ENCODE assay signal across 16 cellular contexts in the genomic region with DNA sequence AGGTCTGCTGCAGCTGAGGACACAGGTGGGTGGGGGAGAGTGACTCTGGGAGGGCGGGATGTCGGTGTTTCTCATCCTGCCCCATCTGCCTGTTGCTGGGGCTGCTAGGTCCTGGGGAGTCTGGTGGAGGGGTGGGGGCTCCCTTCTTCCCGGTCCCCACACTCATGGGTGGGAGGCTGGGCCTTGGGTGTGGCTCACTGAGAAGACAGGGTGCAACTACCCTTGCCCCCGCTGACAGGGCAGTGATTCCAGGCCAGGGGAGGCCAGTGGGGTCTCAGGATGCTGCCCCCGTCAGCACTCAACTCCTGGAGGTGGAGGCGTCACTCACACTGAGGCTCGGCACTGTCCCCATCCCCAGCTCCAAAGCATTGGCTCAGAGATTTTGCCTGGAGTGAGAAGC.
"Had no signal": no experiment of that assay in that cellular context is flagged by ENCODE, and none has a peak within 500 bp of the region (broad histone marks: within the 10 kb centered on the region; RNA-seq: fewer than 3 reads in every experiment).

No MANE protein-coding gene starts in this region.

- H3K36me3 ChIP-seq: esophagus squamous epithelium, gastrocnemius medialis, lower lobe of right lung, thoracic aorta, vagina had no signal

- H3K27me3 ChIP-seq: gastrocnemius medialis, vagina had no signal

- DNase-seq: activated naive CD4-positive, alpha-beta T cell treated with anti-CD3 and anti-CD28 coated beads, Interleukin-2, amount 50 U/mL, for 16 hours; caudate nucleus; effector memory CD8-positive, alpha-beta T cell; esophagus squamous epithelium; left colon; lower lobe of right lung; mesendoderm; naive B cell; retina; stimulated activated CD4-positive, alpha-beta T cell treated with anti-CD3 and anti-CD28 coated beads, Interleukin-4, amount 100 ng/mL, for 24 hours; stimulated activated naive CD4-positive, alpha-beta T cell treated with Interleukin-2 at 50 U/mL for 16 hours had no signal

- H3K9me3 ChIP-seq: esophagus squamous epithelium, gastrocnemius medialis, lower lobe of right lung, thoracic aorta, vagina had no signal

- H3K4me3 ChIP-seq: esophagus squamous epithelium, gastrocnemius medialis, lower lobe of right lung, thoracic aorta, vagina had no signal

- H3K27ac ChIP-seq: esophagus squamous epithelium, gastrocnemius medialis, lower lobe of right lung, thoracic aorta, vagina, VCaP had no signal

- ATAC-seq: effector memory CD8-positive, alpha-beta T cell; gastrocnemius medialis; left colon; lower lobe of right lung; SK-N-SH treated with all-trans-retinoic acid at 6 μM for 48 hours had no signal
